ENCODE assay signal across 10 cellular contexts in genomic region chr19:2774953-2775555, GRCh38. TPM values are rescaled to one million over a fixed set of nuclear protein-coding genes. Genes with fewer than 3 reads are reported as not detected.
DNase-seq lines count a peak whose midpoint lies in the region; ATAC-seq and TF ChIP-seq lines count a peak whose summit lies in the region.
"Had no signal": no experiment of that assay in that cellular context is flagged by ENCODE, and none has a peak within 500 bp of the region (broad histone marks: within the 10 kb centered on the region; RNA-seq: fewer than 3 reads in every experiment).

No MANE protein-coding gene starts in this region.

- H3K9me3 Mint-ChIP-seq in activated T-cell treated with anti-CD3 and anti-CD28 coated beads, Interleukin-2, amount 50 U/mL, for 24 hours: no peaks in the 10 kb centered on the region

- H3K9me3 ChIP-seq in colonic mucosa (no peaks in the 10 kb centered on the region), mucosa of stomach (ENCODE audit: control insufficient read depth, low read length) (no peaks in the 10 kb centered on the region), thymus (ENCODE audit: control insufficient read depth) (no peaks in the 10 kb centered on the region)
- H3K9me3 ChIP-seq: testis had no signal

- H3K36me3 Mint-ChIP-seq in activated T-cell treated with anti-CD3 and anti-CD28 coated beads, Interleukin-2, amount 50 U/mL, for 24 hours (ENCODE audit: low read depth): peaks cover 75% of the 10 kb centered on the region

- DNase-seq in activated T-cell treated with anti-CD3 and anti-CD28 coated beads, Interleukin-2, amount 50 U/mL, for 24 hours: no peak
- no peak for DNase-seq in activated T-cell treated with anti-CD3 and anti-CD28 coated beads for 4 hours
- no peak for DNase-seq in colonic mucosa
- no peak for DNase-seq in SKM-1 (lab: John Stamatoyannopoulos, UW; ENCODE audit: unreplicated experiment)
- DNase-seq in NCI-H82 (lab: John Stamatoyannopoulos, UW): no peak
- DNase-seq: NCI-H2081 had no signal

- H3K27ac ChIP-seq in colonic mucosa: peak overlapping the region; percentile 43
- H3K27ac ChIP-seq in thymus (ENCODE audit: low read depth): peak overlapping the region; percentile 1

- peaks cover 47% of the 10 kb centered on the region for H3K4me1 Mint-ChIP-seq in activated T-cell treated with anti-CD3 and anti-CD28 coated beads, Interleukin-2, amount 50 U/mL, for 24 hours (ENCODE audit: low read depth)

- H3K4me3 ChIP-seq in colonic mucosa (no peak overlapping the region), mucosa of stomach (ENCODE audit: low read length) (no peak overlapping the region), thymus (ENCODE audit: low read length) (no peak overlapping the region)
- H3K4me3 ChIP-seq: testis had no signal

- peak overlapping the region; percentile 75 for H3K4me3 Mint-ChIP-seq in activated T-cell treated with anti-CD3 and anti-CD28 coated beads, Interleukin-2, amount 50 U/mL, for 24 hours

- peak overlapping the region; percentile 35 to 43 for H3K9ac ChIP-seq in colonic mucosa (ENCODE audit: low read depth in 2 of 2, low read length in 2 of 2)
- peak overlapping the region; percentile 26 for H3K9ac ChIP-seq in mucosa of stomach (ENCODE audit: low read length)

- H3K4me1 ChIP-seq in colonic mucosa (peaks cover 6% of the 10 kb centered on the region), mucosa of stomach (ENCODE audit: control insufficient read depth, insufficient read depth, low read length) (no peaks in the 10 kb centered on the region), thymus (ENCODE audit: control insufficient read depth, insufficient read depth, low read length) (peaks cover 17% of the 10 kb centered on the region)

- intact Hi-C loops in colonic mucosa (cut with DNase I): no loop called here

- no peaks in the 10 kb centered on the region for H3K27me3 Mint-ChIP-seq in activated T-cell treated with anti-CD3 and anti-CD28 coated beads, Interleukin-2, amount 50 U/mL, for 24 hours

- H3K27me3 ChIP-seq in colonic mucosa (no peaks in the 10 kb centered on the region), mucosa of stomach (ENCODE audit: control insufficient read depth, insufficient read depth, low read length) (no peaks in the 10 kb centered on the region), thymus (ENCODE audit: control insufficient read depth, insufficient read depth) (no peaks in the 10 kb centered on the region)
- H3K27me3 ChIP-seq: testis had no signal

- no peak for ATAC-seq in HG03439 (IDR thresholded peaks at IDR 0.05; ENCODE audit: unreplicated experiment)

- H3K36me3 ChIP-seq in colonic mucosa: no peaks in the 10 kb centered on the region
- H3K36me3 ChIP-seq in mucosa of stomach (ENCODE audit: control insufficient read depth, insufficient read depth, low read length): no peaks in the 10 kb centered on the region
- peaks cover 49% of the 10 kb centered on the region for H3K36me3 ChIP-seq in thymus (ENCODE audit: control insufficient read depth, insufficient read depth)

- H3K27ac Mint-ChIP-seq in activated T-cell treated with anti-CD3 and anti-CD28 coated beads, Interleukin-2, amount 50 U/mL, for 24 hours: peak overlapping the region; percentile 95

- WGBS in thymus: 96% methylated on average over 24 of the region's 24 CpGs

- TF ChIP-seq CTCF in colonic mucosa (IDR thresholded peaks at IDR 0.05): no peak

RNA-seq across cellular contexts. Expression of gene SGTA, which starts 8.0 kb away (rescaled TPM):
- total RNA-seq in colonic mucosa: 10 to 100 TPM; 46.5 to 80.6 TPM
- 55.4 TPM for polyA plus RNA-seq in thymus

RNA-seq across cellular contexts. Expression of gene THOP1, which starts 10.2 kb away (rescaled TPM):
- total RNA-seq in colonic mucosa: 100 to 1,000 TPM in 1 of 2 donors, 10 to 100 TPM in 1; 45.5 to 139 TPM
- polyA plus RNA-seq in thymus: 93.9 TPM

RNA-seq across cellular contexts. Expression of gene SLC39A3, which starts 35.2 kb away (rescaled TPM):
- 10 to 100 TPM; 14.8 to 34.3 TPM for total RNA-seq in colonic mucosa
- 19.2 TPM for polyA plus RNA-seq in thymus

RNA-seq across cellular contexts. Expression of gene ZNF554, which starts 44.6 kb away (rescaled TPM):
- total RNA-seq in colonic mucosa: 1 to 10 TPM; 3.0 to 5.1 TPM
- 7.1 TPM for polyA plus RNA-seq in thymus

RNA-seq across cellular contexts. Expression of gene DIRAS1, which starts 53.9 kb away (rescaled TPM):
- 1 to 10 TPM in 1 of 2 donors, under 1 TPM in 1; 0.49 to 1.7 TPM for total RNA-seq in colonic mucosa
- polyA plus RNA-seq in thymus: 0.27 TPM
